In genomic region chr18:35174093-35174731, GRCh38 we compare ENCODE assay signal across 9 cellular contexts.
DNase-seq lines count a peak whose midpoint lies in the region; ATAC-seq and TF ChIP-seq lines count a peak whose summit lies in the region.
"Had no signal": no experiment of that assay in that cellular context is flagged by ENCODE, and none has a peak within 500 bp of the region (broad histone marks: within the 10 kb centered on the region; RNA-seq: fewer than 3 reads in every experiment).

No MANE protein-coding gene starts in this region.

- no peak overlapping the region for H3K27ac ChIP-seq in tibial artery

- H3K27me3 ChIP-seq in tibial artery, result no peaks in the 10 kb centered on the region

- TF ChIP-seq CTCF in tibial artery (IDR thresholded peaks at IDR 0.05) (no peak), progenitor cell of endocrine pancreas (IDR thresholded peaks at IDR 0.05; ENCODE audit: unreplicated experiment) (no peak)

- H3K4me3 ChIP-seq in tibial artery, result no peak overlapping the region

- peak; percentile 31 for DNase-seq in COLO668 (lab: John Stamatoyannopoulos, UW; ENCODE audit: unreplicated experiment)
- peak; percentile 93 for DNase-seq in OCI-M1 (lab: John Stamatoyannopoulos, UW)
- DNase-seq in tibial artery, result no peak
- no peak for DNase-seq in progenitor cell of endocrine pancreas (ENCODE audit: low spot score, unreplicated experiment)
- no peak for DNase-seq in cortex of kidney (lab: John Stamatoyannopoulos, UW)
- DNase-seq in EL, result no peak
- DNase-seq: Caco-2 had no signal

- peaks cover 0 to 5% (median 0%) of the 10 kb centered on the region in 3 donors for H3K9me3 Mint-ChIP-seq in IgD-negative memory B cell
- peaks cover 5% of the 10 kb centered on the region for H3K9me3 Mint-ChIP-seq in progenitor cell of endocrine pancreas (ENCODE audit: low read depth)

- H3K36me3 ChIP-seq in tibial artery, result no peaks in the 10 kb centered on the region

- peak overlapping the region; percentile 12 to 46 (median 31) for H3K27ac Mint-ChIP-seq in IgD-negative memory B cell
- H3K27ac Mint-ChIP-seq in progenitor cell of endocrine pancreas, result no peak overlapping the region

- peaks cover 13 to 23% (median 15%) of the 10 kb centered on the region in 3 donors for H3K4me1 Mint-ChIP-seq in IgD-negative memory B cell
- H3K4me1 Mint-ChIP-seq in progenitor cell of endocrine pancreas (ENCODE audit: low read depth), result peaks cover 9% of the 10 kb centered on the region

- no peaks in the 10 kb centered on the region for H3K4me1 ChIP-seq in tibial artery
- H3K4me1 ChIP-seq: Caco-2 had no signal

- H3K27me3 Mint-ChIP-seq in IgD-negative memory B cell (no peaks in the 10 kb centered on the region), progenitor cell of endocrine pancreas (no peaks in the 10 kb centered on the region)

- peak overlapping the region in 2 of 4 donors; percentile 24 to 85 for H3K4me3 Mint-ChIP-seq in IgD-negative memory B cell
- H3K4me3 Mint-ChIP-seq in progenitor cell of endocrine pancreas (ENCODE audit: low read depth), result no peak overlapping the region

- H3K9me3 ChIP-seq in tibial artery, result no peaks in the 10 kb centered on the region
- H3K9me3 ChIP-seq: Caco-2 had no signal

- ATAC-seq in GM21381 (IDR thresholded peaks at IDR 0.05; ENCODE audit: unreplicated experiment), result peak; percentile 70

- intact Hi-C loops in tibial artery (cut with DNase I; ENCODE audit: low total_unique reads), result no loop called here

- H3K36me3 Mint-ChIP-seq in IgD-negative memory B cell, result peaks cover 4% of the 10 kb centered on the region
- H3K36me3 Mint-ChIP-seq in progenitor cell of endocrine pancreas (ENCODE audit: insufficient read depth), result peaks cover 2% of the 10 kb centered on the region

Comparison
In these comparisons a context has a peak if more than half of its experiments do, and no peak if none do; other contexts are left out.
1. DNase-seq: peak in COLO668 (single experiment) and OCI-M1 (single experiment); none in tibial artery (0 of 2), progenitor cell of endocrine pancreas (single experiment), cortex of kidney (single experiment) and EL (single experiment).